Comparison of ENCODE assay signal across 22 cellular contexts in the genomic region with DNA sequence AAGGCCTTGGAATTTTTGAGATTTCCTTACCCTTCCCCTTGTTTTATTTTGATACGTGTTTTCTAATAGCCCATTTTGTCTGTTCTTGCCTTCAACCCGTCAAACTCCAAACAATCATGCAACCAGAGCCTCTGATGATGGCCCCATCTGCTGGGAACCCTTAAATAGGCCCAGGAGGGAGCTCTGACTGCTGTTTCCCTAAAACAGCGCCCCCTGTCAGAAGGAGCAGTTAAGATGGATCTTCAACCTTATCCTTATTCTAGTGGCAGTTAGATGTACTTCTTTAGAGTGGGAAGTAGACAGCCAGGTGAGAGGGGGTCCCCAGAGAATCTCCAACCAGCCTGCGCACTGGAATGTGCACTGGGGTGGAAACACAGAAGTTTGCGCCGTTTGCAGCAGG.
A peak's percentile ranks its signal among the peaks of the same experiment; 100 is the strongest.
DNase-seq lines count a peak whose midpoint lies in the region; ATAC-seq and TF ChIP-seq lines count a peak whose summit lies in the region.
"Had no signal": no experiment of that assay in that cellular context is flagged by ENCODE, and none has a peak within 500 bp of the region (broad histone marks: within the 10 kb centered on the region; RNA-seq: fewer than 3 reads in every experiment).

No MANE protein-coding gene starts in this region.

- H3K4me3 ChIP-seq in Loucy (ENCODE audit: low read length, poor library complexity, severe bottlenecking): no peak overlapping the region
- H3K4me3 ChIP-seq in neural progenitor cell: no peak overlapping the region
- H3K4me3 ChIP-seq: mucosa of descending colon, tibial nerve had no signal

- TF ChIP-seq CTCF in Loucy (conservative IDR thresholded peaks at IDR 0.05; ENCODE audit: low read length) (peak; percentile 28), WTC11 (IDR thresholded peaks at IDR 0.05) (peak; percentile 57; the same call in 1 of the 2 replicates), neural progenitor cell (IDR thresholded peaks at IDR 0.05) (peak; percentile 38)

- H3K9me3 Mint-ChIP-seq in WTC11 (peaks cover 13% of the 10 kb centered on the region), neural progenitor cell (peaks cover 8% of the 10 kb centered on the region)
- peaks cover 10% of the 10 kb centered on the region for H3K9me3 Mint-ChIP-seq in activated CD8-positive, alpha-beta T cell treated with anti-CD3 and anti-CD28 coated beads, Interleukin-2, amount 10 ng/mL, durations not matched to agents 7 days and 5 days (ENCODE audit: insufficient read depth)
- H3K9me3 Mint-ChIP-seq: IgD-negative memory B cell; stimulated activated memory B cell treated with anti-CD40 and anti-IgM and Interleukin-4, amounts not matched to agents 10 μg/mL and 1 μg/mL and 100 μg/mL, for 72 hours had no signal

- no peak overlapping the region for H3K4me3 Mint-ChIP-seq in WTC11
- no peak overlapping the region for H3K4me3 Mint-ChIP-seq in neural progenitor cell
- H3K4me3 Mint-ChIP-seq in activated CD8-positive, alpha-beta T cell treated with anti-CD3 and anti-CD28 coated beads, Interleukin-2, amount 10 ng/mL, durations not matched to agents 7 days and 5 days: no peak overlapping the region
- H3K4me3 Mint-ChIP-seq: activated CD8-positive, alpha-beta memory T cell treated with anti-CD3 and anti-CD28 coated beads, Interleukin-2, amount 10 ng/mL, durations not matched to agents 7 days and 5 days; CD4-positive, alpha-beta memory T cell; IgD-negative memory B cell; stimulated activated memory B cell treated with anti-CD40 and anti-IgM and Interleukin-4, amounts not matched to agents 10 μg/mL and 1 μg/mL and 100 μg/mL, for 72 hours had no signal

- H3K36me3 Mint-ChIP-seq in WTC11 (no peaks in the 10 kb centered on the region), neural progenitor cell (peaks cover 1% of the 10 kb centered on the region)
- H3K36me3 Mint-ChIP-seq in activated CD8-positive, alpha-beta T cell treated with anti-CD3 and anti-CD28 coated beads, Interleukin-2, amount 10 ng/mL, durations not matched to agents 7 days and 5 days (ENCODE audit: low read depth): no peaks in the 10 kb centered on the region
- H3K36me3 Mint-ChIP-seq: activated CD8-positive, alpha-beta memory T cell treated with anti-CD3 and anti-CD28 coated beads, Interleukin-2, amount 10 ng/mL, durations not matched to agents 7 days and 5 days; CD4-positive, alpha-beta memory T cell; IgD-negative memory B cell; stimulated activated memory B cell treated with anti-CD40 and anti-IgM and Interleukin-4, amounts not matched to agents 10 μg/mL and 1 μg/mL and 100 μg/mL, for 72 hours had no signal

- H3K4me2 ChIP-seq in Loucy (ENCODE audit: low read depth, low read length, poor library complexity, severe bottlenecking) (no peak overlapping the region), neural progenitor cell (no peak overlapping the region)

- H3K4me1 ChIP-seq in Loucy (ENCODE audit: insufficient read depth, low read length, poor library complexity, severe bottlenecking) (no peaks in the 10 kb centered on the region), neural progenitor cell (no peaks in the 10 kb centered on the region)
- H3K4me1 ChIP-seq: tibial nerve had no signal

- H3K36me3 ChIP-seq in Loucy (ENCODE audit: insufficient read depth, low read length): no peaks in the 10 kb centered on the region
- H3K36me3 ChIP-seq in neural progenitor cell: no peaks in the 10 kb centered on the region
- H3K36me3 ChIP-seq: tibial nerve had no signal

- H3K9me3 ChIP-seq in Loucy (ENCODE audit: insufficient read depth, low read depth, low read length): no peaks in the 10 kb centered on the region
- no peaks in the 10 kb centered on the region for H3K9me3 ChIP-seq in neural progenitor cell (ENCODE audit: low read depth)
- H3K9me3 ChIP-seq: mucosa of descending colon, tibial nerve had no signal

- H3K27ac Mint-ChIP-seq in WTC11: no peak overlapping the region
- no peak overlapping the region for H3K27ac Mint-ChIP-seq in neural progenitor cell
- H3K27ac Mint-ChIP-seq in activated CD8-positive, alpha-beta T cell treated with anti-CD3 and anti-CD28 coated beads, Interleukin-2, amount 10 ng/mL, durations not matched to agents 7 days and 5 days: no peak overlapping the region
- H3K27ac Mint-ChIP-seq: activated CD8-positive, alpha-beta memory T cell treated with anti-CD3 and anti-CD28 coated beads, Interleukin-2, amount 10 ng/mL, durations not matched to agents 7 days and 5 days; CD4-positive, alpha-beta memory T cell; IgD-negative memory B cell; stimulated activated memory B cell treated with anti-CD40 and anti-IgM and Interleukin-4, amounts not matched to agents 10 μg/mL and 1 μg/mL and 100 μg/mL, for 72 hours had no signal

- H3K4me1 Mint-ChIP-seq in WTC11: peaks cover 9% of the 10 kb centered on the region
- peaks cover 5% of the 10 kb centered on the region for H3K4me1 Mint-ChIP-seq in neural progenitor cell
- no peaks in the 10 kb centered on the region for H3K4me1 Mint-ChIP-seq in activated CD8-positive, alpha-beta T cell treated with anti-CD3 and anti-CD28 coated beads, Interleukin-2, amount 10 ng/mL, durations not matched to agents 7 days and 5 days (ENCODE audit: low read depth)
- H3K4me1 Mint-ChIP-seq: activated CD8-positive, alpha-beta memory T cell treated with anti-CD3 and anti-CD28 coated beads, Interleukin-2, amount 10 ng/mL, durations not matched to agents 7 days and 5 days; CD4-positive, alpha-beta memory T cell; IgD-negative memory B cell; stimulated activated memory B cell treated with anti-CD40 and anti-IgM and Interleukin-4, amounts not matched to agents 10 μg/mL and 1 μg/mL and 100 μg/mL, for 72 hours had no signal

- H3K9me2 ChIP-seq in Loucy (replicated peaks; ENCODE audit: low read depth, low read length): no peaks in the 10 kb centered on the region

- CTCF ChIA-PET in WTC11 (lab: Charles Lee): interaction anchor here (0.6 to 1.0 kb wide), 2 partner anchors 11 to 34 kb away, joined by 3 to 8 read pairs; no protein-coding TSS in a partner anchor
- CTCF ChIA-PET in activated CD8-positive, alpha-beta T cell treated with anti-CD3 and anti-CD28 coated beads, Interleukin-2, amount 10 ng/mL, durations not matched to agents 7 days and 5 days (lab: Charles Lee): no interaction called here

- no peaks in the 10 kb centered on the region for H3K27me3 Mint-ChIP-seq in WTC11 (ENCODE audit: low read depth)
- no peaks in the 10 kb centered on the region for H3K27me3 Mint-ChIP-seq in neural progenitor cell (ENCODE audit: insufficient read depth, low read depth)
- no peaks in the 10 kb centered on the region for H3K27me3 Mint-ChIP-seq in activated CD8-positive, alpha-beta T cell treated with anti-CD3 and anti-CD28 coated beads, Interleukin-2, amount 10 ng/mL, durations not matched to agents 7 days and 5 days (ENCODE audit: low read depth)
- H3K27me3 Mint-ChIP-seq: activated CD8-positive, alpha-beta memory T cell treated with anti-CD3 and anti-CD28 coated beads, Interleukin-2, amount 10 ng/mL, durations not matched to agents 7 days and 5 days; CD4-positive, alpha-beta memory T cell; IgD-negative memory B cell; stimulated activated memory B cell treated with anti-CD40 and anti-IgM and Interleukin-4, amounts not matched to agents 10 μg/mL and 1 μg/mL and 100 μg/mL, for 72 hours had no signal

- no peak overlapping the region for H2AFZ ChIP-seq in Loucy (ENCODE audit: low read length)
- H2AFZ ChIP-seq in neural progenitor cell (replicated peaks): no peak overlapping the region

- DNase-seq in DMS53 (lab: John Stamatoyannopoulos, UW) (peak; percentile 5), DMS53 treated with DMSO at 0.1 percent for 48 hours (lab: John Stamatoyannopoulos, UW; ENCODE audit: unreplicated experiment) (no peak), WTC11 (ENCODE audit: low spot score) (peak; percentile 64), neural progenitor cell (ENCODE audit: low spot score) (peak; percentile 16), midbrain (lab: John Stamatoyannopoulos, UW) (no peak), A172 (ENCODE audit: low spot score) (no peak)
- DNase-seq in activated CD8-positive, alpha-beta T cell treated with anti-CD3 and anti-CD28 coated beads, Interleukin-2, amount 10 ng/mL, durations not matched to agents 7 days and 5 days: no peak
- DNase-seq: activated CD8-positive, alpha-beta memory T cell treated with anti-CD3 and anti-CD28 coated beads, Interleukin-2, amount 10 ng/mL, durations not matched to agents 7 days and 5 days; CD4-positive, alpha-beta memory T cell; central memory CD4-positive, alpha-beta T cell; effector memory CD4-positive, alpha-beta T cell; EL; mucosa of descending colon; NCI-H1092; NCI-H774; nucleus accumbens; retina; T-helper 2 cell had no signal

- H3K9ac ChIP-seq in Loucy (ENCODE audit: low read depth, low read length, poor library complexity, severe bottlenecking): no peak overlapping the region
- no peak overlapping the region for H3K9ac ChIP-seq in neural progenitor cell

- no peaks in the 10 kb centered on the region for H3K27me3 ChIP-seq in Loucy (ENCODE audit: insufficient read depth, low read length, poor library complexity, severe bottlenecking)
- H3K27me3 ChIP-seq in neural progenitor cell: no peaks in the 10 kb centered on the region
- H3K27me3 ChIP-seq: tibial nerve had no signal

- H4K20me1 ChIP-seq in Loucy (ENCODE audit: insufficient read depth, low read length, poor library complexity, severe bottlenecking) (no peaks in the 10 kb centered on the region), neural progenitor cell (ENCODE audit: low read depth) (no peaks in the 10 kb centered on the region)

- POLR2A ChIA-PET in WTC11 (lab: Charles Lee): no interaction called here
- POLR2A ChIA-PET in activated CD8-positive, alpha-beta T cell treated with anti-CD3 and anti-CD28 coated beads, Interleukin-2, amount 10 ng/mL, durations not matched to agents 7 days and 5 days (lab: Charles Lee): no interaction called here

- peak; percentile 94 for ATAC-seq in WTC11
- no peak for ATAC-seq in activated CD8-positive, alpha-beta T cell treated with anti-CD3 and anti-CD28 coated beads, Interleukin-2, amount 10 ng/mL, durations not matched to agents 7 days and 5 days
- ATAC-seq: activated CD8-positive, alpha-beta memory T cell treated with anti-CD3 and anti-CD28 coated beads, Interleukin-2, amount 10 ng/mL, durations not matched to agents 7 days and 5 days; mucosa of descending colon; stimulated activated memory B cell treated with anti-CD40 and anti-IgM and Interleukin-4, amounts not matched to agents 10 μg/mL and 1 μg/mL and 100 μg/mL, for 72 hours had no signal

- H3F3A ChIP-seq in Loucy (ENCODE audit: low read depth) (no peaks in the 10 kb centered on the region), neural progenitor cell (ENCODE audit: low read depth) (no peaks in the 10 kb centered on the region)

- H3K27ac ChIP-seq in neural progenitor cell: no peak overlapping the region
- H3K27ac ChIP-seq: tibial nerve had no signal

- H3K79me2 ChIP-seq in Loucy (ENCODE audit: insufficient read depth, low read length) (no peaks in the 10 kb centered on the region), neural progenitor cell (ENCODE audit: low read depth) (no peaks in the 10 kb centered on the region)

TF ChIP-seq in WTC11, 78 proteins besides CTCF, POLR2A, EP300 and RAD21 (continues in another document):
- TF ChIP-seq ZNF396 (CRISPR knock-in tag; IDR thresholded peaks at IDR 0.05; ENCODE audit: borderline replicate concordance): no peak

Comparison
In these comparisons a context has a peak if more than half of its experiments do, and no peak if none do; other contexts are left out.
1. DNase-seq: peak in DMS53 (single experiment), WTC11 (single experiment) and neural progenitor cell (single experiment); none in DMS53 treated with DMSO at 0.1 percent for 48 hours (single experiment), activated CD8-positive, alpha-beta T cell treated with anti-CD3 and anti-CD28 coated beads, Interleukin-2, amount 10 ng/mL, durations not matched to agents 7 days and 5 days (single experiment), midbrain (single experiment) and A172 (single experiment).
2. Peak in every context shown above with its lines, with median percentiles within 50 percentile points of each other: CTCF ChIP-seq.